Comparison of ENCODE assay signal across 8 cellular contexts in genomic region chr2:212777020-212777491, GRCh38.
A peak's percentile ranks its signal among the peaks of the same experiment; 100 is the strongest.
DNase-seq lines count a peak whose midpoint lies in the region; ATAC-seq and TF ChIP-seq lines count a peak whose summit lies in the region.

No MANE protein-coding gene starts in this region.

- H3K4me3 ChIP-seq in DOHH2 (ENCODE audit: low read length) (no peak overlapping the region), RWPE2 (ENCODE audit: severe bottlenecking) (no peak overlapping the region), epithelial cell of proximal tubule (ENCODE audit: low read depth, low read length) (peak overlapping the region; percentile 17)
- peak overlapping the region; percentile 8 for H3K4me3 ChIP-seq in Jurkat, Clone E6-1 (ENCODE audit: low read length)

- no peak overlapping the region for H3K4me2 ChIP-seq in DOHH2 (ENCODE audit: low read length)

- TF ChIP-seq CTCF in DOHH2 (IDR thresholded peaks at IDR 0.05; ENCODE audit: low read depth, low read length, poor library complexity, severe bottlenecking) (peak; percentile 62), RWPE2 (IDR thresholded peaks at IDR 0.05; ENCODE audit: poor library complexity, severe bottlenecking) (peak; percentile 87), epithelial cell of proximal tubule (conservative IDR thresholded peaks at IDR 0.05; ENCODE audit: low read depth, low read length) (peak; percentile 60)

- H4K20me1 ChIP-seq in DOHH2 (ENCODE audit: control insufficient read depth, insufficient read depth, low read depth, low read length) = no peaks in the 10 kb centered on the region

- no peaks in the 10 kb centered on the region for H3K36me3 ChIP-seq in DOHH2 (ENCODE audit: control insufficient read depth, low read length)
- H3K36me3 ChIP-seq in RWPE2 (ENCODE audit: low read depth) = no peaks in the 10 kb centered on the region

- H3K27ac ChIP-seq in DOHH2 (ENCODE audit: low read depth, low read length) = no peak overlapping the region
- H3K27ac ChIP-seq in RWPE2 (ENCODE audit: poor library complexity, severe bottlenecking) = peak overlapping the region; percentile 25

- no peaks in the 10 kb centered on the region for H3K27me3 ChIP-seq in DOHH2 (ENCODE audit: control insufficient read depth, low read length)
- H3K27me3 ChIP-seq in RWPE2 (ENCODE audit: insufficient read depth, poor library complexity, severe bottlenecking) = no peaks in the 10 kb centered on the region

- peak; percentile 85 for DNase-seq in Jurkat, Clone E6-1 (ENCODE audit: low read depth, low spot score)
- DNase-seq in RWPE2 (ENCODE audit: low spot score) (no peak), epithelial cell of proximal tubule (ENCODE audit: low read depth) (peak; percentile 10), non-pigmented ciliary epithelial cell (ENCODE audit: low read depth) (peak; percentile 35), NCI-H187 treated with DMSO at 0.1 percent for 48 hours (lab: John Stamatoyannopoulos, UW) (no peak)
- DNase-seq in activated CD4-positive, alpha-beta T cell treated with anti-CD3 and anti-CD28 coated beads, Interleukin-2, amount 50 U/mL, for 48 hours = no peak

- H3K79me2 ChIP-seq in DOHH2 (ENCODE audit: control insufficient read depth, low read length) = no peaks in the 10 kb centered on the region

- H3K9me2 ChIP-seq in DOHH2 (replicated peaks; ENCODE audit: control insufficient read depth, low read length) = no peaks in the 10 kb centered on the region

- no peaks in the 10 kb centered on the region for H3F3A ChIP-seq in DOHH2 (ENCODE audit: control insufficient read depth, insufficient read depth)

- H3K9me3 ChIP-seq in DOHH2 (ENCODE audit: control insufficient read depth, insufficient read depth, low read length) (no peaks in the 10 kb centered on the region), RWPE2 (ENCODE audit: severe bottlenecking) (no peaks in the 10 kb centered on the region)

- peaks cover 5% of the 10 kb centered on the region for H3K4me1 ChIP-seq in DOHH2 (ENCODE audit: control insufficient read depth, low read length)
- H3K4me1 ChIP-seq in RWPE2 (ENCODE audit: insufficient read depth, poor library complexity, severe bottlenecking) = peaks cover 7% of the 10 kb centered on the region

- ATAC-seq in GM19467 (IDR thresholded peaks at IDR 0.05; ENCODE audit: unreplicated experiment) (peak; percentile 61), RWPE2 (ENCODE audit: low read depth) (peak; percentile 67; the same call in 2 of the 3 replicates)

Comparison
In these comparisons a context has a peak if more than half of its experiments do, and no peak if none do; other contexts are left out.
1. H3K4me3 ChIP-seq: peak in Jurkat, Clone E6-1 (single experiment) and epithelial cell of proximal tubule (single experiment); none in DOHH2 (single experiment) and RWPE2 (single experiment).
2. DNase-seq: peak in Jurkat, Clone E6-1 (single experiment), epithelial cell of proximal tubule (single experiment) and non-pigmented ciliary epithelial cell (single experiment); none in RWPE2 (single experiment), NCI-H187 treated with DMSO at 0.1 percent for 48 hours (single experiment) and activated CD4-positive, alpha-beta T cell treated with anti-CD3 and anti-CD28 coated beads, Interleukin-2, amount 50 U/mL, for 48 hours (0 of 2).
3. Peak in every context shown above with its lines, with median percentiles within 50 percentile points of each other: CTCF ChIP-seq.